Comparison of ENCODE assay signal across 1 cellular context in genomic region chr11:118168751-118169150, GRCh38.
TF ChIP-seq lines count a peak whose summit lies in the region.

No MANE protein-coding gene starts in this region.

TF ChIP-seq in HepG2, 621 proteins besides CTCF, POLR2A, EP300 and RAD21:
- TF ChIP-seq CEBPB (IDR thresholded peaks at IDR 0.05; ENCODE audit: borderline replicate concordance, low read depth, low read length) (peak; percentile 76; the same call in 1 of the 2 replicates), ZMAT5 (CRISPR knock-in tag; IDR thresholded peaks at IDR 0.05; ENCODE audit: borderline replicate concordance, low read depth) (no peak), RBM39 (IDR thresholded peaks at IDR 0.05; ENCODE audit: low read depth, low read length, poor library complexity, severe bottlenecking) (no peak), CBX5 (CRISPR knock-in tag; IDR thresholded peaks at IDR 0.05; ENCODE audit: borderline replicate concordance) (no peak), FOSL2 (CRISPR knock-in tag; IDR thresholded peaks at IDR 0.05) (peak; percentile 75), NFYB (CRISPR knock-in tag; IDR thresholded peaks at IDR 0.05) (no peak), NFATC3 (CRISPR knock-in tag; IDR thresholded peaks at IDR 0.05) (no peak), CCAR2 (optimal IDR thresholded peaks at IDR 0.05; ENCODE audit: low read depth, low read length) (no peak), REST (IDR thresholded peaks at IDR 0.05; ENCODE audit: borderline replicate concordance in 1 of 2, low read depth in 1 of 2, low read length in 2 of 2) (no peak), ATF7-NPFF (CRISPR knock-in tag; IDR thresholded peaks at IDR 0.05; ENCODE audit: low read depth) (no peak), PRMT3 (CRISPR knock-in tag; IDR thresholded peaks at IDR 0.05; ENCODE audit: borderline replicate concordance, low read depth) (no peak)
- TF ChIP-seq, protein P1, sequence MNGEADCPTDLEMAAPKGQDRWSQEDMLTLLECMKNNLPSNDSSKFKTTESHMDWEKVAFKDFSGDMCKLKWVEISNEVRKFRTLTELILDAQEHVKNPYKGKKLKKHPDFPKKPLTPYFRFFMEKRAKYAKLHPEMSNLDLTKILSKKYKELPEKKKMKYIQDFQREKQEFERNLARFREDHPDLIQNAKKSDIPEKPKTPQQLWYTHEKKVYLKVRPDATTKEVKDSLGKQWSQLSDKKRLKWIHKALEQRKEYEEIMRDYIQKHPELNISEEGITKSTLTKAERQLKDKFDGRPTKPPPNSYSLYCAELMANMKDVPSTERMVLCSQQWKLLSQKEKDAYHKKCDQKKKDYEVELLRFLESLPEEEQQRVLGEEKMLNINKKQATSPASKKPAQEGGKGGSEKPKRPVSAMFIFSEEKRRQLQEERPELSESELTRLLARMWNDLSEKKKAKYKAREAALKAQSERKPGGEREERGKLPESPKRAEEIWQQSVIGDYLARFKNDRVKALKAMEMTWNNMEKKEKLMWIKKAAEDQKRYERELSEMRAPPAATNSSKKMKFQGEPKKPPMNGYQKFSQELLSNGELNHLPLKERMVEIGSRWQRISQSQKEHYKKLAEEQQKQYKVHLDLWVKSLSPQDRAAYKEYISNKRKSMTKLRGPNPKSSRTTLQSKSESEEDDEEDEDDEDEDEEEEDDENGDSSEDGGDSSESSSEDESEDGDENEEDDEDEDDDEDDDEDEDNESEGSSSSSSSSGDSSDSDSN (CRISPR knock-in tag; IDR thresholded peaks at IDR 0.05), result no peak
